ENCODE assay signal across 8 cellular contexts in genomic region chr17:44775136-44775837, GRCh38. TPM values are rescaled to one million over a fixed set of nuclear protein-coding genes. Genes with fewer than 3 reads are reported as not detected.
DNase-seq lines count a peak whose midpoint lies in the region; ATAC-seq and TF ChIP-seq lines count a peak whose summit lies in the region.

No MANE protein-coding gene starts in this region.

- peak overlapping the region; percentile 60 for H3K27ac ChIP-seq in WERI-Rb-1

- H3K27me3 ChIP-seq in WERI-Rb-1 (ENCODE audit: insufficient read depth, low read depth, severe bottlenecking) (no peaks in the 10 kb centered on the region), kidney epithelial cell (ENCODE audit: control insufficient read depth, insufficient read depth, low read length) (peaks cover 28% of the 10 kb centered on the region)

- H3K9me3 ChIP-seq in WERI-Rb-1 (ENCODE audit: severe bottlenecking), result no peaks in the 10 kb centered on the region

- H3K36me3 ChIP-seq in WERI-Rb-1 (peaks cover 24% of the 10 kb centered on the region), kidney epithelial cell (ENCODE audit: control insufficient read depth, insufficient read depth, low read length) (no peaks in the 10 kb centered on the region)

- CTCF ChIA-PET in AG04449 (lab: Yijun Ruan, JAX), result interaction anchor here (0.7 to 18.3 kb wide), 27 partner anchors 9 to 359 kb away, joined by 3 to 823 read pairs (median 5); partner anchors contain the start of genes ADAM11 and HIGD1B

- ATAC-seq in GM18868 (IDR thresholded peaks at IDR 0.05; ENCODE audit: unreplicated experiment), result peak; percentile 88
- ATAC-seq in HG03103 (IDR thresholded peaks at IDR 0.05; ENCODE audit: low read depth, unreplicated experiment), result peak; percentile 70

- POLR2A ChIA-PET in AG04449 (lab: Yijun Ruan, JAX), result interaction anchor here (0.8 kb wide), 1 partner anchor 249 kb away, joined by 3 read pairs; no protein-coding TSS in a partner anchor

- DNase-seq in AG04449 (ENCODE audit: low read depth, low spot score), result peak; percentile 76
- peak; percentile 98 for DNase-seq in NCI-H2196 (lab: John Stamatoyannopoulos, UW; ENCODE audit: unreplicated experiment)
- peak; percentile 53 for DNase-seq in WERI-Rb-1
- peak; percentile 95 for DNase-seq in central memory CD4-positive, alpha-beta T cell
- peak; percentile 95 for DNase-seq in kidney epithelial cell (ENCODE audit: low read depth)
- DNase-seq in stimulated activated CD4-positive, alpha-beta T cell treated with anti-CD3 and anti-CD28 coated beads, Interleukin-15, amount 100 ng/mL, for 1 hour (ENCODE audit: low read depth in 1 of 2, low spot score in 1 of 2), result peak; percentile 94 to 95

- H3K4me3 ChIP-seq in AG04449 (ENCODE audit: low read depth, low read length), result peak overlapping the region; percentile 77
- H3K4me3 ChIP-seq in WERI-Rb-1 (ENCODE audit: low read depth, low read length), result peak overlapping the region; percentile 66
- peak overlapping the region; percentile 58 for H3K4me3 ChIP-seq in kidney epithelial cell (ENCODE audit: low read depth, low read length)

- TF ChIP-seq CTCF in AG04449 (IDR thresholded peaks at IDR 0.05; ENCODE audit: insufficient read depth, low read length, missing control alignments) (no peak), WERI-Rb-1 (IDR thresholded peaks at IDR 0.05; ENCODE audit: low read depth, low read length) (no peak), kidney epithelial cell (IDR thresholded peaks at IDR 0.05; ENCODE audit: insufficient read depth, low read length, poor library complexity, severe bottlenecking) (no peak)

RNA-seq across cellular contexts. Expression of gene ADAM11, which starts 16.5 kb away (rescaled TPM):
- 0.21 and 1.6 TPM in 2 replicates for total RNA-seq in kidney epithelial cell

RNA-seq across cellular contexts. Expression of gene GJC1, which starts 54.8 kb away (rescaled TPM):
- total RNA-seq in kidney epithelial cell, result 25.7 and 36.9 TPM in 2 replicates

Comparison
In these comparisons a context has a peak if more than half of its experiments do, and no peak if none do; other contexts are left out.
1. Peak in every context shown above with its lines: DNase-seq, ATAC-seq, H3K4me3 ChIP-seq and H3K27ac ChIP-seq.